Comparison of ENCODE assay signal across 22 cellular contexts in genomic region chr12:65817866-65818265, GRCh38. TPM values are rescaled to one million over a fixed set of nuclear protein-coding genes. Genes with fewer than 3 reads are reported as not detected.
DNase-seq lines count a peak whose midpoint lies in the region; ATAC-seq and TF ChIP-seq lines count a peak whose summit lies in the region.
"Had no signal": no experiment of that assay in that cellular context is flagged by ENCODE, and none has a peak within 500 bp of the region (broad histone marks: within the 10 kb centered on the region; RNA-seq: fewer than 3 reads in every experiment).

No MANE protein-coding gene starts in this region.

- intact Hi-C loops in HCT116 (cut with micrococcal nuclease): no loop called here
- intact Hi-C loops in PC-9 (cut with micrococcal nuclease; ENCODE audit: unreplicated experiment): no loop called here

- H3K79me1 ChIP-seq in trophoblast cell (ENCODE audit: low read length): peaks cover 1% of the 10 kb centered on the region

- no peak overlapping the region for H2AFZ ChIP-seq in HCT116 (ENCODE audit: low read depth, low read length, poor library complexity, severe bottlenecking)
- no peak overlapping the region for H2AFZ ChIP-seq in PC-9
- no peak overlapping the region for H2AFZ ChIP-seq in trophoblast cell (ENCODE audit: insufficient read depth, low read length, poor library complexity)

- TF ChIP-seq RAD21 in HCT116 (IDR thresholded peaks at IDR 0.05; ENCODE audit: low read depth): no peak

- TF ChIP-seq POLR2A in HCT116 (IDR thresholded peaks at IDR 0.05; ENCODE audit: borderline replicate concordance, extremely low read depth, insufficient read depth, insufficient read length) (no peak), erythroblast (IDR thresholded peaks at IDR 0.05; ENCODE audit: low read length) (no peak)

- H3K4me2 ChIP-seq in HCT116 (ENCODE audit: low read length): peak overlapping the region; percentile 62
- H3K4me2 ChIP-seq in PC-9: no peak overlapping the region
- no peak overlapping the region for H3K4me2 ChIP-seq in trophoblast cell (ENCODE audit: low read length)
- H3K4me2 ChIP-seq: BLaER1 treated with 17β-estradiol and CSF1 and Interleukin-3, amounts not matched to agents 10 nM and 100 nM had no signal

- no peak overlapping the region for H2BK12ac ChIP-seq in trophoblast cell (ENCODE audit: low read length)

- H3K79me2 ChIP-seq in HCT116 (ENCODE audit: insufficient read depth, low read length) (peaks cover 28% of the 10 kb centered on the region), PC-9 (ENCODE audit: low read depth) (peaks cover 23% of the 10 kb centered on the region), trophoblast cell (ENCODE audit: control insufficient read depth, insufficient read depth, low read length, poor library complexity) (no peaks in the 10 kb centered on the region)

- H3K18ac ChIP-seq in trophoblast cell (ENCODE audit: low read length): no peak overlapping the region

- no peak overlapping the region for H4K8ac ChIP-seq in trophoblast cell (ENCODE audit: low read depth, low read length)

- H2BK120ac ChIP-seq in trophoblast cell (ENCODE audit: insufficient read depth, low read length, poor library complexity): peak overlapping the region; percentile 44

- H3K27ac ChIP-seq in HCT116 (ENCODE audit: low read depth, low read length) (peak overlapping the region; percentile 100), PC-9 (peak overlapping the region; percentile 59; the same call in 1 of the 2 replicates), trophoblast cell (ENCODE audit: low read depth, low read length) (no peak overlapping the region)
- H3K27ac ChIP-seq: BLaER1 treated with 17β-estradiol and CSF1 and Interleukin-3, amounts not matched to agents 10 nM and 100 nM; HL-60; SK-N-MC had no signal

- in situ Hi-C loops in GM13977 (cut with MboI; ENCODE audit: low pct_unique_long_range_greater_than_20kb, low sequenced_read_pairs, unreplicated experiment): no loop called here

- peak overlapping the region; percentile 49 for H3K9ac ChIP-seq in HCT116 (ENCODE audit: low read length)
- H3K9ac ChIP-seq in trophoblast cell (ENCODE audit: low read length): no peak overlapping the region
- H3K9ac ChIP-seq: BLaER1 treated with 17β-estradiol and CSF1 and Interleukin-3, amounts not matched to agents 10 nM and 100 nM had no signal

- no peak for ATAC-seq in HCT116
- ATAC-seq in GM21526 (IDR thresholded peaks at IDR 0.05; ENCODE audit: low FRiP score, unreplicated experiment): no peak
- ATAC-seq in HG03139 (IDR thresholded peaks at IDR 0.05; ENCODE audit: unreplicated experiment): no peak
- ATAC-seq: CD8-positive, alpha-beta T cell had no signal

- H3K23ac ChIP-seq in trophoblast cell (ENCODE audit: low read length): no peak overlapping the region

- no peak overlapping the region for H2AK5ac ChIP-seq in trophoblast cell (ENCODE audit: low read length)

- H3F3A ChIP-seq in PC-9 (ENCODE audit: insufficient read depth, low read depth): peaks cover 17% of the 10 kb centered on the region

- CTCF ChIA-PET in HCT116 (lab: Charles Lee): no interaction called here
- CTCF ChIA-PET in PC-9 (lab: Charles Lee): interaction anchor here (0.6 kb wide), 1 partner anchor 119 kb away, joined by 3 read pairs; no protein-coding TSS in a partner anchor

- H3K36me3 ChIP-seq in HCT116 (ENCODE audit: control insufficient read depth in 1 of 2, insufficient read depth in 2 of 2, low read length in 2 of 2): no peaks in the 10 kb centered on the region
- H3K36me3 ChIP-seq in PC-9 (ENCODE audit: low read depth): no peaks in the 10 kb centered on the region
- no peaks in the 10 kb centered on the region for H3K36me3 ChIP-seq in trophoblast cell (ENCODE audit: control insufficient read depth in 1 of 2, insufficient read depth in 2 of 2, low read length in 2 of 2)
- H3K36me3 ChIP-seq: BLaER1 treated with 17β-estradiol and CSF1 and Interleukin-3, amounts not matched to agents 10 nM and 100 nM had no signal

- POLR2A ChIA-PET in HCT116 (lab: Charles Lee) (no interaction called here), PC-9 (lab: Charles Lee; ENCODE audit: unreplicated experiment) (no interaction called here)

- H3K9me3 ChIP-seq in HCT116 (ENCODE audit: control insufficient read depth in 1 of 2, insufficient read depth in 1 of 2, low read depth in 1 of 2, low read length in 2 of 2): no peaks in the 10 kb centered on the region
- H3K9me3 ChIP-seq in PC-9 (ENCODE audit: insufficient read depth, low read depth): peaks cover 2% of the 10 kb centered on the region; the same call in 1 of the 2 replicates
- no peaks in the 10 kb centered on the region for H3K9me3 ChIP-seq in trophoblast cell (ENCODE audit: insufficient read depth, low read depth, low read length)

- peaks cover 50 to 69% of the 10 kb centered on the region in 2 experiments for H3K4me1 ChIP-seq in HCT116 (ENCODE audit: control insufficient read depth in 1 of 2, insufficient read depth in 2 of 2, low read length in 2 of 2)
- H3K4me1 ChIP-seq in PC-9 (replicated peaks; ENCODE audit: insufficient read depth): peaks cover 35% of the 10 kb centered on the region
- peaks cover 0 to 14% of the 10 kb centered on the region in 2 experiments for H3K4me1 ChIP-seq in trophoblast cell (ENCODE audit: control insufficient read depth in 1 of 2, insufficient read depth in 2 of 2, low read length in 2 of 2)
- H3K4me1 ChIP-seq: BLaER1 treated with 17β-estradiol and CSF1 and Interleukin-3, amounts not matched to agents 10 nM and 100 nM had no signal

- no peaks in the 10 kb centered on the region for H3K9me2 ChIP-seq in HCT116 (ENCODE audit: insufficient read depth)
- peaks cover 3% of the 10 kb centered on the region; the same call in 1 of the 2 replicates for H3K9me2 ChIP-seq in PC-9 (ENCODE audit: insufficient read depth)

- H3K27me3 ChIP-seq in HCT116 (ENCODE audit: insufficient read depth, low read length) (no peaks in the 10 kb centered on the region), PC-9 (ENCODE audit: insufficient read depth, low read depth) (no peaks in the 10 kb centered on the region), trophoblast cell (ENCODE audit: insufficient read depth, low read length) (no peaks in the 10 kb centered on the region)

- no peak overlapping the region for H3K14ac ChIP-seq in trophoblast cell (ENCODE audit: low read length)

- DNase-seq in HCT116 (ENCODE audit: low read depth, low spot score): no peak
- no peak for DNase-seq in PC-9
- DNase-seq in erythroblast (lab: John Stamatoyannopoulos, UW): peak; percentile 3 to 29
- DNase-seq in trophoblast cell: no peak
- DNase-seq in NCI-H1436 treated with DMSO at 0.1 percent for 48 hours (lab: John Stamatoyannopoulos, UW): no peak
- no peak for DNase-seq in GM13977 (ENCODE audit: low spot score)
- DNase-seq: ACHN; CD8-positive, alpha-beta T cell; KG1; NCI-H1092 treated with DMSO at 0.1 percent for 48 hours; NCI-H146; NCI-H2029; NCI-H345; NCI-H774; OCI-M1; RPMI8226; SHP77 treated with DMSO at 0.1 percent for 48 hours had no signal

- no peak overlapping the region for H3K4ac ChIP-seq in trophoblast cell (ENCODE audit: low read depth, low read length)

- BruUV-seq in HCT116 (replicated peaks; lab: Mats Ljungman, UMichigan): no TSS peak
- BruUV-seq in PC-9 (replicated peaks; lab: Mats Ljungman, UMichigan): no TSS peak

- RAD21 ChIA-PET in HCT116 (lab: Charles Lee; ENCODE audit: low non-redundant PET in 1 of 2, low total read pairs in 2 of 2, uncharacterized antibody in 2 of 2, unreplicated experiment in 2 of 2): no interaction called here

- TF ChIP-seq CTCF in HCT116 (IDR thresholded peaks at IDR 0.05 in 2 of 3, conservative IDR thresholded peaks at IDR 0.05 in 1 of 3; ENCODE audit: borderline replicate concordance in 1 of 3, insufficient read depth in 1 of 3, low read depth in 2 of 3, low read length in 2 of 3): no peak
- TF ChIP-seq CTCF in PC-9 (conservative IDR thresholded peaks at IDR 0.05): no peak
- TF ChIP-seq CTCF in GM13977 (IDR thresholded peaks at IDR 0.05; ENCODE audit: extremely low read depth, insufficient read depth, missing control alignments): no peak

- no peak overlapping the region for H4K91ac ChIP-seq in trophoblast cell (ENCODE audit: low read depth, low read length)

- H4K20me1 ChIP-seq in HCT116 (ENCODE audit: insufficient read depth) (no peaks in the 10 kb centered on the region), PC-9 (ENCODE audit: insufficient read depth) (no peaks in the 10 kb centered on the region)

- H3K4me3 ChIP-seq in HCT116 (replicated peaks in 1 of 2; ENCODE audit: low read depth in 1 of 2, low read length in 2 of 2): no peak overlapping the region
- H3K4me3 ChIP-seq in PC-9: no peak overlapping the region
- no peak overlapping the region for H3K4me3 ChIP-seq in trophoblast cell (ENCODE audit: low read depth, low read length)
- H3K4me3 ChIP-seq: BLaER1 treated with 17β-estradiol and CSF1 and Interleukin-3, amounts not matched to agents 10 nM and 100 nM; SK-N-MC had no signal

- WGBS in trophoblast cell (ENCODE audit: extremely low coverage, insufficient coverage, insufficient read length): no CpG with 5 or more reads among the region's 1 CpG

- no peak overlapping the region for H2BK5ac ChIP-seq in trophoblast cell (ENCODE audit: low read depth, low read length, poor library complexity)

- no peak overlapping the region for H4K12ac ChIP-seq in trophoblast cell (ENCODE audit: low read depth, low read length)

TF ChIP-seq in HCT116, 20 proteins besides CTCF, POLR2A, EP300 and RAD21 (continues in another document):
- TF ChIP-seq SRF (IDR thresholded peaks at IDR 0.05; ENCODE audit: low read depth): no peak
- TF ChIP-seq MAX (IDR thresholded peaks at IDR 0.05): no peak
- TF ChIP-seq ELF1 (IDR thresholded peaks at IDR 0.05; ENCODE audit: borderline replicate concordance, low read depth): no peak
- no peak for TF ChIP-seq POLR2AphosphoS5 (IDR thresholded peaks at IDR 0.05; ENCODE audit: low read depth, low read length)
- TF ChIP-seq JUND (IDR thresholded peaks at IDR 0.05): no peak
- TF ChIP-seq EZH2 (IDR thresholded peaks at IDR 0.05): no peak

RNA-seq across cellular contexts. Expression of gene HMGA2, which starts 6.4 kb away (rescaled TPM):
- 215 TPM for total RNA-seq in HCT116 (2021; ENCODE audit: unreplicated experiment)
- 53.9 and 72.1 TPM in 2 replicates for polyA plus RNA-seq in HCT116 (2012)
- 13.8 and 14.7 TPM in 2 replicates for total RNA-seq in PC-9 (2021)
- 268 and 276 TPM in 2 replicates for polyA plus RNA-seq in trophoblast cell (2013)
- total RNA-seq: CD8-positive, alpha-beta T cell had no signal

Comparison
In these comparisons a context has a peak if more than half of its experiments do, and no peak if none do; other contexts are left out.
1. DNase-seq: peak in erythroblast (2 of 2); none in HCT116 (single experiment), PC-9 (0 of 2), trophoblast cell (0 of 2), NCI-H1436 treated with DMSO at 0.1 percent for 48 hours (single experiment) and GM13977 (single experiment).
2. RNA of gene HMGA2, which starts 6.4 kb away (total RNA-seq): 215 TPM in HCT116 (single experiment); 13.8 to 14.7 TPM in PC-9; every median in the first group is over 10 times any median in the second.